In the genomic region with DNA sequence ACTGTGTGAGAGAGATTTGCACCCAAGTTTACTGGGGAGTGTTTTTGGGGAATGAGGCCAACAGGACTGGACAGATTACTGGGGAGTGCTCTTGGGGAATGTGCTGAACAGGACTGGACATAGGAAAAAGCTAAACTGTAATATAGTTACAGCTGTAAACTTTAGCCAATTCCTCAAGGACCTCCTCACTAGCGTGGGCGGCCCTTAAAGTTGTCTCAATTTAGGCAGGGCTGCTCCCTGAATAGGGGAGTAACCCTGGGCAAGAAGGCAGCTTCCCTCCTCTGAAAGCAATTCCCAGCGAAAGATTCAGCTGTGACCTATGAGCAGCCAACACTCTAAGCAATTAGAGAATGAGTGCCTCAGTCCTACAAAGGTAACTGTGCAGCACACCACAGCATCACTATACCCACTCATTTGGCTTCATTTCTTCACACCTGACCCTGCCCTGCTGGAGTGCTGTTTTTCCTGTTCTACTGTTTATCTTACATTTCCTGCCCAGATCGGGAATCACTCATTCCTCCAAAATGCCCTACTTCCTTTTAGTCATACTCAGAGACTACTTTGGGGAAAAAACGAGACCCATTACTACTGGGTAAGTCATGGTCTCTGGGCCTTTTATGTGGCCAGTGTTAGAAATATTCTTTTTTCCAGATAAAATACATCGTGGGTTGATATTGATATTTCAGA, we compare ENCODE assay signal across 26 cellular contexts. TPM values are rescaled to one million over a fixed set of nuclear protein-coding genes. Genes with fewer than 3 reads are reported as not detected.
A peak's percentile ranks its signal among the peaks of the same experiment; 100 is the strongest.
DNase-seq lines count a peak whose midpoint lies in the region; ATAC-seq and TF ChIP-seq lines count a peak whose summit lies in the region.
"Had no signal": no experiment of that assay in that cellular context is flagged by ENCODE, and none has a peak within 500 bp of the region (broad histone marks: within the 10 kb centered on the region; RNA-seq: fewer than 3 reads in every experiment).

No MANE protein-coding gene starts in this region.

- H4K20me1 ChIP-seq in PC-3 (ENCODE audit: low read length) (no peaks in the 10 kb centered on the region), Karpas-422 (ENCODE audit: insufficient read depth, low read depth, low read length) (no peaks in the 10 kb centered on the region)

- ATAC-seq in PC-3 (no peak), omental fat pad (ENCODE audit: low FRiP score) (peak; percentile 89)
- ATAC-seq: activated T-cell treated with anti-CD3 and anti-CD28 coated beads, Interleukin-2, amount 50 U/mL, for 72 hours; HCT116 had no signal

- BruUV-seq in Calu3 (replicated peaks; lab: Mats Ljungman, UMichigan) (no TSS peak), PC-3 (replicated peaks; lab: Mats Ljungman, UMichigan) (no TSS peak)

- no peaks in the 10 kb centered on the region for H3F3A ChIP-seq in PC-3 (ENCODE audit: low read length, unreplicated experiment)

- CTCF ChIA-PET in Calu3 (lab: Charles Lee): no interaction called here
- CTCF ChIA-PET in PC-3 (lab: Charles Lee): no interaction called here

- TF ChIP-seq CTCF in Calu3 (IDR thresholded peaks at IDR 0.05; ENCODE audit: unreplicated experiment) (no peak), PC-3 (conservative IDR thresholded peaks at IDR 0.05; ENCODE audit: low read depth, low read length) (no peak), omental fat pad (IDR thresholded peaks at IDR 0.05) (no peak)

- peaks cover 14% of the 10 kb centered on the region; the same call in 1 of the 2 replicates for H3K4me1 ChIP-seq in PC-3 (ENCODE audit: insufficient read depth, low read length)
- no peaks in the 10 kb centered on the region for H3K4me1 ChIP-seq in Karpas-422 (ENCODE audit: low read length)
- H3K4me1 ChIP-seq: vagina had no signal

- H3K4me1 Mint-ChIP-seq in Calu3 (ENCODE audit: low read depth, unreplicated experiment): peaks cover 30% of the 10 kb centered on the region
- H3K4me1 Mint-ChIP-seq: activated naive CD8-positive, alpha-beta T cell treated with anti-CD3 and anti-CD28 coated beads for 36 hours; brain; IgD-negative memory B cell had no signal

- H3K4me2 ChIP-seq in PC-3 (ENCODE audit: low read length): peak overlapping the region; percentile 18
- no peak overlapping the region for H3K4me2 ChIP-seq in Karpas-422 (ENCODE audit: low read depth, low read length, poor library complexity, severe bottlenecking)

- no peak overlapping the region for H3K4me3 Mint-ChIP-seq in Calu3 (ENCODE audit: low read depth, unreplicated experiment)
- H3K4me3 Mint-ChIP-seq: activated naive CD8-positive, alpha-beta T cell treated with anti-CD3 and anti-CD28 coated beads for 36 hours; activated T-cell treated with anti-CD3 and anti-CD28 coated beads, Interleukin-2, amount 50 U/mL, for 72 hours; brain; CD4-positive, alpha-beta T cell; dendritic cell treated with granulocyte-macrophage colony-stimulating factor and Interleukin-4, amounts not matched to agents 40 ng/mL and 50 ng/mL, for 4 days; IgD-negative memory B cell had no signal

- POLR2A ChIA-PET in PC-3 (lab: Charles Lee; ENCODE audit: unreplicated experiment): no interaction called here

- no peak overlapping the region for H3K27ac Mint-ChIP-seq in Calu3 (ENCODE audit: unreplicated experiment)
- H3K27ac Mint-ChIP-seq: activated naive CD8-positive, alpha-beta T cell treated with anti-CD3 and anti-CD28 coated beads for 36 hours; activated T-cell treated with anti-CD3 and anti-CD28 coated beads, Interleukin-2, amount 50 U/mL, for 72 hours; brain; CD4-positive, alpha-beta T cell; dendritic cell treated with granulocyte-macrophage colony-stimulating factor and Interleukin-4, amounts not matched to agents 40 ng/mL and 50 ng/mL, for 4 days; IgD-negative memory B cell had no signal

- no peaks in the 10 kb centered on the region for H3K27me3 Mint-ChIP-seq in Calu3 (ENCODE audit: unreplicated experiment)
- H3K27me3 Mint-ChIP-seq: activated naive CD8-positive, alpha-beta T cell treated with anti-CD3 and anti-CD28 coated beads for 36 hours; brain; CD4-positive, alpha-beta T cell; IgD-negative memory B cell had no signal

- no peaks in the 10 kb centered on the region for H3K9me3 Mint-ChIP-seq in Calu3 (ENCODE audit: low read depth, unreplicated experiment)
- H3K9me3 Mint-ChIP-seq: brain; dendritic cell treated with granulocyte-macrophage colony-stimulating factor and Interleukin-4, amounts not matched to agents 40 ng/mL and 50 ng/mL, for 4 days; IgD-negative memory B cell had no signal

- H3K27ac ChIP-seq in PC-3 (ENCODE audit: low read length) (no peak overlapping the region), epithelial cell of prostate (peak overlapping the region; percentile 17), Karpas-422 (ENCODE audit: low read length) (no peak overlapping the region)
- H3K27ac ChIP-seq: ovary, skin epidermis, vagina had no signal

- intact Hi-C loops in Calu3 (cut with micrococcal nuclease; ENCODE audit: unreplicated experiment): no loop called here
- intact Hi-C loops in PC-3 (cut with micrococcal nuclease): no loop called here

- H3K36me3 ChIP-seq in PC-3 (ENCODE audit: low read depth, low read length) (no peaks in the 10 kb centered on the region), Karpas-422 (ENCODE audit: insufficient read depth, low read length) (no peaks in the 10 kb centered on the region)
- H3K36me3 ChIP-seq: ovary, vagina had no signal

- H3K9me3 ChIP-seq in PC-3 (ENCODE audit: low read length) (no peaks in the 10 kb centered on the region), Karpas-422 (ENCODE audit: low read length) (no peaks in the 10 kb centered on the region)
- H3K9me3 ChIP-seq: ovary, vagina had no signal

- H3K9me2 ChIP-seq in PC-3 (replicated peaks; ENCODE audit: low read length) (no peaks in the 10 kb centered on the region), Karpas-422 (replicated peaks; ENCODE audit: insufficient read depth, low read length) (no peaks in the 10 kb centered on the region)

- H3K9ac ChIP-seq in PC-3 (ENCODE audit: low read length) (no peak overlapping the region), Karpas-422 (ENCODE audit: low read length) (no peak overlapping the region)

- H3K4me3 ChIP-seq in PC-3 (ENCODE audit: low read length) (no peak overlapping the region), Karpas-422 (ENCODE audit: low read length) (no peak overlapping the region)
- H3K4me3 ChIP-seq: lung, ovary, skin epidermis, vagina had no signal

- no peaks in the 10 kb centered on the region for H3K79me2 ChIP-seq in PC-3 (ENCODE audit: low read length)
- no peaks in the 10 kb centered on the region for H3K79me2 ChIP-seq in Karpas-422 (ENCODE audit: low read length)

- H3K27me3 ChIP-seq in PC-3 (ENCODE audit: low read length) (no peaks in the 10 kb centered on the region), Karpas-422 (ENCODE audit: low read length) (no peaks in the 10 kb centered on the region)
- H3K27me3 ChIP-seq: ovary, vagina had no signal

- DNase-seq in Calu3: peak; percentile 30
- peak; percentile 76 for DNase-seq in PC-3
- DNase-seq in epithelial cell of prostate (ENCODE audit: low read depth, low spot score): peak; percentile 43
- DNase-seq in omental fat pad (ENCODE audit: low spot score): no peak
- DNase-seq in activated gamma-delta T cell (lab: John Stamatoyannopoulos, UW): no peak
- no peak for DNase-seq in MV-4-11 (lab: John Stamatoyannopoulos, UW)
- no peak for DNase-seq in activated naive CD4-positive, alpha-beta T cell treated with anti-CD3 and anti-CD28 coated beads, Interleukin-2, amount 50 U/mL, for 16 hours
- no peak for DNase-seq in Karpas-422
- DNase-seq: activated naive CD8-positive, alpha-beta T cell treated with anti-CD3 and anti-CD28 coated beads for 36 hours; activated T-cell treated with anti-CD3 and anti-CD28 coated beads, Interleukin-2, amount 50 U/mL, for 72 hours; CD4-positive, alpha-beta T cell; DMS79; NCI-H1694 treated with DMSO at 0.1 percent for 48 hours; NCI-H345; RPMI8226 had no signal

- H2AFZ ChIP-seq in PC-3 (ENCODE audit: low read length) (no peak overlapping the region; the same call in 1 of the 2 replicates), Karpas-422 (ENCODE audit: low read length) (no peak overlapping the region)

- no peaks in the 10 kb centered on the region for H3K36me3 Mint-ChIP-seq in Calu3 (ENCODE audit: insufficient read depth, unreplicated experiment)
- H3K36me3 Mint-ChIP-seq: activated naive CD8-positive, alpha-beta T cell treated with anti-CD3 and anti-CD28 coated beads for 36 hours; brain; IgD-negative memory B cell had no signal

RNA-seq across cellular contexts. Expression of gene TRIM42, which starts 41.3 kb away (rescaled TPM):
- total RNA-seq in Calu3 (2022): not detected in 2 replicates
- total RNA-seq in PC-3 (2014; rRNA removed): not detected in 2 replicates
- not detected for total RNA-seq in omental fat pad
- not detected in 2 replicates for total RNA-seq in Karpas-422 (2014; rRNA removed; shearing (Covaris generic); ENCODE audit: low replicate concordance)
- total RNA-seq: activated CD8-positive, alpha-beta memory T cell treated with anti-CD3 and anti-CD28 coated beads for 36 hours; activated naive CD8-positive, alpha-beta T cell treated with anti-CD3 and anti-CD28 coated beads for 36 hours; activated T-cell treated with anti-CD3 and anti-CD28 coated beads, Interleukin-2, amount 50 U/mL, for 72 hours; CD4-positive, alpha-beta T cell; epithelial cell of proximal tubule; lung; myocyte; ovary; vagina had no signal

Comparison
In these comparisons a context has a peak if more than half of its experiments do, and no peak if none do; other contexts are left out.
1. DNase-seq: peak in Calu3 (single experiment), PC-3 (single experiment) and epithelial cell of prostate (single experiment); none in omental fat pad (single experiment), activated gamma-delta T cell (single experiment), MV-4-11 (single experiment), activated naive CD4-positive, alpha-beta T cell treated with anti-CD3 and anti-CD28 coated beads, Interleukin-2, amount 50 U/mL, for 16 hours (single experiment) and Karpas-422 (single experiment).